ENCODE assay signal across 8 cellular contexts in the genomic region with DNA sequence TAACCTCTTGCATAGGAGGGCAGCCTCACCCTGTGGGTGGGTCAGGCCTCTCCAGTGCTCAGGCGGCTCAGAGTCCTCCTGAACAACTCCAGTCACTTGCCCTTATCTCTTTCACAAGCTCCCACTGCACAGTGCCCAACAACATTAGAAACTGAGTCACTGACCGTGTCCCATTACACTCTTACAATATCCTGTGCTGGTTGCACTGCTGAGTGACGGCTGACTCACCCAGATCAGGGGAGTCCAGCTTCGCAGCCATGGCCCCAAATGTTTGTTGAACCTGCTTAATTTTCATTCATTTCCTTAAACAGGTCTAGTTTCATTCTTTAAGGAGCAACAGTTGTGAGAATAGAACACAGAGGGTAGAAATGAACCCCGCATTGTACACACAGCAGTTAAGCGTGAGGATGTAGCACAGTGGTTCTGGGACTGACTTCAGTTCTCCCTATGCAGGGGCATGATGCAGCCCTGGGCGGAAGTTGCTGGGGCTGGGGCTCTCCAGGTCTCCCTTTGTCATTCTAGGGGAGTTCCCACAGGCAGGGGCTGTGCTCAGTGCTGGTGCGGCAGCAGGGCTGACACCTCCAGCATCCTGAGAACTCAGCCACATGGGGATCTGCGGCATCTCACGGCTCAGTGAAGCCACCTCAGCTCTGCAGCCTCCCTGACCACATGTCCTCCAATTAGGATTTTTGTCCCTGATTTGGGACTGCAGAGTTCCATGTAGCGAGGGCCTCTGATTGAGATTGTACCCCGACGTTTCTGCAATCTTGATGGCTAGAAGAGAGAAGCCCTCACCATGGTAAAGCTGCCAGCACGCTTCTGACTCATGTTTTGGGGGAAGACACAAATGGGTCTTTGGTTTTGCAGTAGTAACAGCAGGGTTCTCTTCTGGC. TPM values are rescaled to one million over a fixed set of nuclear protein-coding genes. Genes with fewer than 3 reads are reported as not detected.
A peak's percentile ranks its signal among the peaks of the same experiment; 100 is the strongest.
DNase-seq lines count a peak whose midpoint lies in the region; ATAC-seq, FAIRE-seq and TF ChIP-seq lines count a peak whose summit lies in the region.

No MANE protein-coding gene starts in this region.

- no peak overlapping the region for H3K14ac ChIP-seq in H1 (ENCODE audit: insufficient read length)

- no peak overlapping the region for H3K4me2 ChIP-seq in H1 (ENCODE audit: insufficient read depth in 1 of 2, low read depth in 2 of 2, low read length in 2 of 2)

- H4K8ac ChIP-seq in H1 (ENCODE audit: extremely low read depth, insufficient read depth, low read length) = no peak overlapping the region

- peaks cover 0 to 10% (median 6%) of the 10 kb centered on the region in 4 experiments; a peak in 6 of 7 replicates for H3K4me1 ChIP-seq in H1 (replicated peaks in 1 of 4; ENCODE audit: control insufficient read depth in 3 of 4, insufficient read depth in 4 of 4, low read length in 3 of 4)

- no peak overlapping the region for H2BK15ac ChIP-seq in H1 (ENCODE audit: low read length)

- 0 out of 2 replicates have a peak overlapping the region, but pooled peaks have one; percentile 52 for H3K18ac ChIP-seq in H1 (ENCODE audit: extremely low read depth, low read length)

- ATAC-seq in HG03108 (IDR thresholded peaks at IDR 0.05; ENCODE audit: unreplicated experiment) = peak; percentile 78

- H3K79me1 ChIP-seq in H1 (ENCODE audit: low read depth, low read length) = no peaks in the 10 kb centered on the region

- peak overlapping the region; percentile 32; the same call in 1 of the 2 replicates for H2BK5ac ChIP-seq in H1 (ENCODE audit: low read depth, low read length)

- peak overlapping the region; percentile 16 for H2BK120ac ChIP-seq in H1 (replicated peaks; ENCODE audit: low read depth, low read length)

- TF ChIP-seq POLR2A in H1 (IDR thresholded peaks at IDR 0.05; ENCODE audit: control extremely low read depth in 1 of 2, low read depth in 2 of 2, low read length in 2 of 2) = no peak

- no peaks in the 10 kb centered on the region for H3K36me3 ChIP-seq in H1 (ENCODE audit: control insufficient read depth in 2 of 4, insufficient read depth in 4 of 4, low read length in 3 of 4)

- H4K20me1 ChIP-seq in H1 (replicated peaks in 1 of 2; ENCODE audit: control insufficient read depth in 1 of 2, insufficient read depth in 2 of 2, low read length in 2 of 2) = no peaks in the 10 kb centered on the region

- H3K9me3 ChIP-seq in H1 (ENCODE audit: insufficient read depth in 2 of 2, low read depth in 1 of 2, low read length in 1 of 2) = peaks cover 0 to 7% of the 10 kb centered on the region in 2 experiments; a peak in 2 of 4 replicates

- H3K4ac ChIP-seq in H1 (replicated peaks; ENCODE audit: insufficient read length, low read depth, low read length) = no peak overlapping the region

- no peak overlapping the region for H3K4me3 ChIP-seq in H1 (ENCODE audit: extremely low read depth in 1 of 4, insufficient read depth in 2 of 4, low read depth in 3 of 4, low read length in 4 of 4)

- no peak overlapping the region for H3K56ac ChIP-seq in H1 (replicated peaks; ENCODE audit: insufficient read length, low read depth, low read length)

- H3K27ac ChIP-seq in H1 (ENCODE audit: low read depth, low read length) = no peak overlapping the region; the same call in 1 of the 2 replicates

- H2BK12ac ChIP-seq in H1 (ENCODE audit: low read depth, low read length) = 0 out of 2 replicates have a peak overlapping the region, but pooled peaks have one; percentile 11

- no peak overlapping the region for H3K9ac ChIP-seq in H1 (replicated peaks in 1 of 4; ENCODE audit: extremely low read depth in 1 of 4, low read depth in 3 of 4, low read length in 3 of 4)

- TF ChIP-seq EP300 in H1 (IDR thresholded peaks at IDR 0.05; ENCODE audit: borderline replicate concordance in 1 of 2, low read depth in 2 of 2, low read length in 2 of 2) = no peak

- peak; percentile 74 for DNase-seq in GM19238 (ENCODE audit: insufficient read length, low spot score)
- peak; percentile 79 to 85 for DNase-seq in activated CD4-positive, alpha-beta T cell treated with anti-CD3 and anti-CD28 coated beads for 4 hours
- peak in 1 of 2 experiments; percentile 70 for DNase-seq in H1 (ENCODE audit: low read depth in 1 of 2, low spot score in 2 of 2)
- peak; percentile 84 for DNase-seq in stimulated activated CD4-positive, alpha-beta T cell treated with anti-CD3 and anti-CD28 coated beads, Interleukin-4, amount 100 ng/mL, for 1 hour
- DNase-seq in NCI-H526 treated with DMSO at 0.1 percent for 48 hours (lab: John Stamatoyannopoulos, UW) = no peak
- DNase-seq in nucleus accumbens (lab: John Stamatoyannopoulos, UW) = no peak
- no peak for DNase-seq in NCI-H1092 treated with DMSO at 0.1 percent for 48 hours (lab: John Stamatoyannopoulos, UW)

- WGBS in H1 (ENCODE audit: extremely low coverage in 1 of 2, insufficient coverage in 1 of 2, insufficient read length in 1 of 2, insufficient replicate concordance in 2 of 2, low coverage in 1 of 2, low lambda C conversion rate in 2 of 2, missing lambda C conversion rate in 1 of 2), 2 experiments = 74% methylated on average over 14 of the region's 14 CpGs; no CpG with 5 or more reads in 1 of the 2 experiments

- H3K23me2 ChIP-seq in H1 (ENCODE audit: low read depth, low read length) = no peaks in the 10 kb centered on the region

- no peak overlapping the region for H3K23ac ChIP-seq in H1 (ENCODE audit: insufficient read length)

- TF ChIP-seq RAD21 in H1 (IDR thresholded peaks at IDR 0.05 in 1 of 2, conservative IDR thresholded peaks at IDR 0.05 in 1 of 2; ENCODE audit: low read depth in 2 of 2, low read length in 2 of 2) = no peak

- H4K5ac ChIP-seq in H1 (ENCODE audit: insufficient read length, low read depth, low read length) = no peak overlapping the region

- FAIRE-seq in H1 (lab: Jason Lieb, UNC) = peak; percentile 62

- H2BK20ac ChIP-seq in H1 (ENCODE audit: low read length) = peak overlapping the region; percentile 53; the same call in 1 of the 2 replicates

- POLR2A ChIA-PET in H1 (lab: Charles Lee; ENCODE audit: partially characterized antibody) = interaction anchor here (0.6 to 2.2 kb wide), 6 partner anchors 8 to 382 kb away, joined by 3 to 5 read pairs (median 4); no protein-coding TSS in a partner anchor

- CTCF ChIA-PET in H1 (lab: Charles Lee; ENCODE audit: partially characterized antibody) = interaction anchor here (1.1 to 2.6 kb wide), 6 partner anchors 11 to 468 kb away, joined by 3 to 7 read pairs (median 5); no protein-coding TSS in a partner anchor

- no peak for TF ChIP-seq CTCF in H1 (IDR thresholded peaks at IDR 0.05; ENCODE audit: control extremely low read depth in 1 of 3, insufficient read depth in 1 of 3, low read depth in 1 of 3, low read length in 3 of 3)

- no peak overlapping the region for H2AFZ ChIP-seq in H1 (ENCODE audit: low read length)

- H3K79me2 ChIP-seq in H1 (ENCODE audit: control insufficient read depth in 1 of 2, insufficient read depth in 2 of 2, low read length in 2 of 2) = no peaks in the 10 kb centered on the region

- no peaks in the 10 kb centered on the region; a peak in 1 of 7 replicates for H3K27me3 ChIP-seq in H1 (replicated peaks in 1 of 4; ENCODE audit: control insufficient read depth in 3 of 4, extremely low read depth in 1 of 4, insufficient read depth in 3 of 4, low read length in 3 of 4)

- H2AK5ac ChIP-seq in H1 (ENCODE audit: low read depth, low read length) = no peak overlapping the region

- H4K91ac ChIP-seq in H1 (replicated peaks; ENCODE audit: insufficient read length, low read length) = no peak overlapping the region

TF ChIP-seq in H1, 55 proteins besides CTCF, POLR2A, EP300 and RAD21:
- TF ChIP-seq CTBP2 (IDR thresholded peaks at IDR 0.05; ENCODE audit: borderline replicate concordance, insufficient read depth, insufficient read length, low read length) (peak; percentile 30), YY1 (IDR thresholded peaks at IDR 0.05; ENCODE audit: low read depth, low read length) (peak; percentile 24; the same call in 1 of the 2 replicates), POLR2AphosphoS5 (IDR thresholded peaks at IDR 0.05; ENCODE audit: low read depth, low read length) (no peak), SIN3A (conservative IDR thresholded peaks at IDR 0.05 in 1 of 2, IDR thresholded peaks at IDR 0.05 in 1 of 2; ENCODE audit: low read depth in 1 of 2, low read length in 2 of 2) (0 out of 4 replicates have a peak, but pooled peaks of 1 of the 2 experiments have one; percentile 50), EZH2 (IDR thresholded peaks at IDR 0.05; ENCODE audit: low read depth, low read length, severe bottlenecking) (no peak)
- TF ChIP-seq, protein P1, sequence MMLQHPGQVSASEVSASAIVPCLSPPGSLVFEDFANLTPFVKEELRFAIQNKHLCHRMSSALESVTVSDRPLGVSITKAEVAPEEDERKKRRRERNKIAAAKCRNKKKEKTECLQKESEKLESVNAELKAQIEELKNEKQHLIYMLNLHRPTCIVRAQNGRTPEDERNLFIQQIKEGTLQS (IDR thresholded peaks at IDR 0.05; ENCODE audit: insufficient read depth, low read depth, low read length) = no peak
- TF ChIP-seq, protein P2, sequence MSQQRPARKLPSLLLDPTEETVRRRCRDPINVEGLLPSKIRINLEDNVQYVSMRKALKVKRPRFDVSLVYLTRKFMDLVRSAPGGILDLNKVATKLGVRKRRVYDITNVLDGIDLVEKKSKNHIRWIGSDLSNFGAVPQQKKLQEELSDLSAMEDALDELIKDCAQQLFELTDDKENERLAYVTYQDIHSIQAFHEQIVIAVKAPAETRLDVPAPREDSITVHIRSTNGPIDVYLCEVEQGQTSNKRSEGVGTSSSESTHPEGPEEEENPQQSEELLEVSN (IDR thresholded peaks at IDR 0.05) = peak; percentile 74
- TF ChIP-seq, protein P3, sequence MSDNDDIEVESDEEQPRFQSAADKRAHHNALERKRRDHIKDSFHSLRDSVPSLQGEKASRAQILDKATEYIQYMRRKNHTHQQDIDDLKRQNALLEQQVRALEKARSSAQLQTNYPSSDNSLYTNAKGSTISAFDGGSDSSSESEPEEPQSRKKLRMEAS (IDR thresholded peaks at IDR 0.05) = peak; percentile 57; the same call in 1 of the 2 replicates

RNA-seq across cellular contexts. Expression of gene GPR68, which starts 16.1 kb away (rescaled TPM):
- 0.22 and 0.33 TPM in 2 replicates for total RNA-seq in H1 (2021; fragmentation: NEBNext Ultra II Directional; extraction: Animal tissue kit (Norgen Biotek cat#: 25700))
- polyA plus RNA-seq in H1 (2011; rRNA removed) = 0.76 and 1.1 TPM in 2 replicates
- 0.52 TPM for polyA plus RNA-seq in H1 (2011; cell fraction: cytosol; rRNA removed)
- 0.90 TPM for polyA plus RNA-seq in H1 (2011; cell fraction: nucleus; rRNA removed)
- 0.46 to 0.61 TPM (median 0.56 TPM) in 3 of 4 replicates, not detected in the other for polyA plus RNA-seq in H1 (2012, experiment 1 of 2)
- polyA plus RNA-seq in H1 (2012, experiment 2 of 2) = 0.17 TPM
- polyA plus RNA-seq in H1 (2013, experiment 1 of 2) = 0.20 TPM
- 0.29 TPM for polyA plus RNA-seq in H1 (2013, experiment 2 of 2)
- 0.44 TPM in 2 replicates for polyA minus RNA-seq in H1 (2011; rRNA and poly(A)+ RNA removed)
- polyA minus RNA-seq in H1 (2011; cell fraction: cytosol; rRNA and poly(A)+ RNA removed) = not detected
- not detected for polyA minus RNA-seq in H1 (2011; cell fraction: nucleus; rRNA and poly(A)+ RNA removed)

Comparison
In these comparisons a context has a peak if more than half of its experiments do, and no peak if none do; other contexts are left out.
1. DNase-seq: peak in GM19238 (single experiment), activated CD4-positive, alpha-beta T cell treated with anti-CD3 and anti-CD28 coated beads for 4 hours (2 of 2) and stimulated activated CD4-positive, alpha-beta T cell treated with anti-CD3 and anti-CD28 coated beads, Interleukin-4, amount 100 ng/mL, for 1 hour (single experiment); none in NCI-H526 treated with DMSO at 0.1 percent for 48 hours (single experiment), nucleus accumbens (0 of 56) and NCI-H1092 treated with DMSO at 0.1 percent for 48 hours (single experiment).